Comparison of ENCODE assay signal across 9 cellular contexts in the genomic region with DNA sequence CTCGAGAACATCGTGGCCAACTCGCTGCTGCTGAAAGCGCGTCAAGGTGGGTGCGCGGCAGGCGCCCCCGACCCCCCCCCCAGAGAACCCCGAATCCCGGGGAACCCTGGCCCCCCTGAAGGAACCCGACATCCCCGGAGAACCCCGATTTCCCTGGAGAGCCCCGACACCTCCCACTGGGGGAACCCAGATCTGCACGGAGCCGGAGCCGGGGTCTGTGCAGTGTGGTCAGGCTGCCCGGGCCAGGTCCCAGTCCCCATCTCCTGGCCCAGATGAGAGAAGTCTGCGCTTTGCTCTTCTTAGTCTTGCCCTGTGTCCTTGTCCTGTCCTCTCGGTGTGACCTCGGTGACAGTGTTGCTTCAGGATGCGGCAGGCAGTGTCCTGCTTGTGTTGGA. TPM values are rescaled to one million over a fixed set of nuclear protein-coding genes. Genes with fewer than 3 reads are reported as not detected.
DNase-seq lines count a peak whose midpoint lies in the region; ATAC-seq, FAIRE-seq and TF ChIP-seq lines count a peak whose summit lies in the region.
"Had no signal": no experiment of that assay in that cellular context is flagged by ENCODE, and none has a peak within 500 bp of the region (broad histone marks: within the 10 kb centered on the region; RNA-seq: fewer than 3 reads in every experiment).

No MANE protein-coding gene starts in this region.

- no peak for ATAC-seq in HG03354 (IDR thresholded peaks at IDR 0.05; ENCODE audit: poor library complexity, severe bottlenecking, unreplicated experiment)

- peak overlapping the region; percentile 97 for H3K4me2 ChIP-seq in hepatocyte

- WGBS in hepatocyte (ENCODE audit: low lambda C conversion rate, missing lambda C conversion rate): 7% methylated on average over 16 of the region's 23 CpGs
- 0 to 2% (median 1%) methylated on average over 17 to 23 of the region's 23 CpGs for WGBS in small intestine, 3 donors

- H3K36me3 ChIP-seq in hepatocyte (replicated peaks; ENCODE audit: insufficient read depth, low read depth) (no peaks in the 10 kb centered on the region), small intestine (ENCODE audit: control insufficient read depth in 2 of 2, insufficient read depth in 2 of 2, low read length in 2 of 2) (no peaks in the 10 kb centered on the region)

- DNase-seq in HFFc6: no peak
- DNase-seq in activated T-helper 1 cell treated with anti-CD3 and anti-CD28 coated beads, Interleukin-12 subunit alpha, Interleukin-12 subunit beta, Interleukin-2, Interleukin-4 antibody, amounts not matched to agents 30 ng/mL and 10 ng/mL and 1 ng/mL, durations not matched to agents 14 hours and 24 hours and 36 hours (ENCODE audit: low spot score): no peak
- no peak for DNase-seq in hepatocyte (ENCODE audit: low spot score)
- DNase-seq in small intestine: no peak
- DNase-seq in RPMI8226: no peak
- no peak for DNase-seq in NCI-H510A (lab: John Stamatoyannopoulos, UW)
- DNase-seq in GOT3 (lab: John Stamatoyannopoulos, UW): no peak

- peaks cover 8% of the 10 kb centered on the region for H4K20me1 ChIP-seq in hepatocyte (ENCODE audit: insufficient read depth, poor library complexity, severe bottlenecking)

- H3K4me1 ChIP-seq in hepatocyte (ENCODE audit: insufficient read depth) (peaks cover 13% of the 10 kb centered on the region), small intestine (ENCODE audit: control insufficient read depth in 2 of 2, insufficient read depth in 1 of 2, low read depth in 1 of 2, low read length in 1 of 2) (peaks cover 3 to 8% of the 10 kb centered on the region in 2 donors)

- FAIRE-seq in small intestine (lab: Jason Lieb, UNC): no peak
- FAIRE-seq: TTC549 had no signal

- H3K4me3 ChIP-seq in hepatocyte: peak overlapping the region; percentile 77
- peak overlapping the region; percentile 80 to 86 for H3K4me3 ChIP-seq in small intestine (ENCODE audit: low read depth in 1 of 2, low read length in 2 of 2)

- H3K4me1 Mint-ChIP-seq in HFFc6 (ENCODE audit: low read depth): peaks cover 33% of the 10 kb centered on the region
- peaks cover 23% of the 10 kb centered on the region for H3K4me1 Mint-ChIP-seq in activated T-helper 1 cell treated with anti-CD3 and anti-CD28 coated beads, Interleukin-12 subunit alpha, Interleukin-12 subunit beta, Interleukin-2, Interleukin-4 antibody, amounts not matched to agents 30 ng/mL and 10 ng/mL and 1 ng/mL, durations not matched to agents 14 hours and 24 hours and 36 hours (ENCODE audit: low read depth)

- H3K27ac ChIP-seq in hepatocyte (peak overlapping the region; percentile 63), small intestine (ENCODE audit: low read depth in 1 of 2, low read length in 1 of 2) (no peak overlapping the region)

- peaks cover 42% of the 10 kb centered on the region for H3K79me2 ChIP-seq in hepatocyte

- H3K4me3 Mint-ChIP-seq in HFFc6: peak overlapping the region; percentile 91
- peak overlapping the region; percentile 93 for H3K4me3 Mint-ChIP-seq in activated T-helper 1 cell treated with anti-CD3 and anti-CD28 coated beads, Interleukin-12 subunit alpha, Interleukin-12 subunit beta, Interleukin-2, Interleukin-4 antibody, amounts not matched to agents 30 ng/mL and 10 ng/mL and 1 ng/mL, durations not matched to agents 14 hours and 24 hours and 36 hours

- H3K36me3 Mint-ChIP-seq in HFFc6 (ENCODE audit: low read depth): peaks cover 12% of the 10 kb centered on the region
- H3K36me3 Mint-ChIP-seq in activated T-helper 1 cell treated with anti-CD3 and anti-CD28 coated beads, Interleukin-12 subunit alpha, Interleukin-12 subunit beta, Interleukin-2, Interleukin-4 antibody, amounts not matched to agents 30 ng/mL and 10 ng/mL and 1 ng/mL, durations not matched to agents 14 hours and 24 hours and 36 hours (ENCODE audit: low read depth): peaks cover 12% of the 10 kb centered on the region

- intact Hi-C loops in activated T-helper 1 cell treated with anti-CD3 and anti-CD28 coated beads, Interleukin-12 subunit alpha, Interleukin-12 subunit beta, Interleukin-2, Interleukin-4 antibody, amounts not matched to agents 30 ng/mL and 10 ng/mL and 1 ng/mL, durations not matched to agents 14 hours and 24 hours and 36 hours (cut with micrococcal nuclease): loop anchor here (1.0 to 10.0 kb wide), 2 partner anchors 73 to 241 kb away; no protein-coding TSS in a partner anchor

- TF ChIP-seq CTCF in HFFc6 (IDR thresholded peaks at IDR 0.05) (no peak), hepatocyte (IDR thresholded peaks at IDR 0.05; ENCODE audit: poor library complexity) (no peak)

- no peaks in the 10 kb centered on the region for H3K9me2 ChIP-seq in hepatocyte (replicated peaks; ENCODE audit: insufficient read depth)

- no peaks in the 10 kb centered on the region for H3K27me3 ChIP-seq in hepatocyte
- H3K27me3 ChIP-seq in small intestine (ENCODE audit: control insufficient read depth in 2 of 2, insufficient read depth in 2 of 2, low read length in 2 of 2): no peaks in the 10 kb centered on the region

- peak overlapping the region; percentile 47 for H3K27ac Mint-ChIP-seq in HFFc6
- peak overlapping the region; percentile 68 for H3K27ac Mint-ChIP-seq in activated T-helper 1 cell treated with anti-CD3 and anti-CD28 coated beads, Interleukin-12 subunit alpha, Interleukin-12 subunit beta, Interleukin-2, Interleukin-4 antibody, amounts not matched to agents 30 ng/mL and 10 ng/mL and 1 ng/mL, durations not matched to agents 14 hours and 24 hours and 36 hours

- H3K9me3 ChIP-seq in hepatocyte (ENCODE audit: low read depth) (no peaks in the 10 kb centered on the region), small intestine (ENCODE audit: control insufficient read depth, low read depth) (no peaks in the 10 kb centered on the region)

- H3K27me3 Mint-ChIP-seq in HFFc6 (ENCODE audit: insufficient read depth): no peaks in the 10 kb centered on the region
- no peaks in the 10 kb centered on the region for H3K27me3 Mint-ChIP-seq in activated T-helper 1 cell treated with anti-CD3 and anti-CD28 coated beads, Interleukin-12 subunit alpha, Interleukin-12 subunit beta, Interleukin-2, Interleukin-4 antibody, amounts not matched to agents 30 ng/mL and 10 ng/mL and 1 ng/mL, durations not matched to agents 14 hours and 24 hours and 36 hours (ENCODE audit: insufficient read depth)

- peak overlapping the region; percentile 83 for H2AFZ ChIP-seq in hepatocyte

- H3K9me3 Mint-ChIP-seq in HFFc6: no peaks in the 10 kb centered on the region
- H3K9me3 Mint-ChIP-seq in activated T-helper 1 cell treated with anti-CD3 and anti-CD28 coated beads, Interleukin-12 subunit alpha, Interleukin-12 subunit beta, Interleukin-2, Interleukin-4 antibody, amounts not matched to agents 30 ng/mL and 10 ng/mL and 1 ng/mL, durations not matched to agents 14 hours and 24 hours and 36 hours: no peaks in the 10 kb centered on the region

RNA-seq across cellular contexts. Expression of gene GRK4, which starts 0.7 kb away (rescaled TPM):
- 1 to 10 TPM; 5.1 to 8.1 (median 6.7) TPM for total RNA-seq in HFFc6 (2021; fragmentation: NEBNext Ultra II Directional; extraction: Animal tissue kit (Norgen Biotek cat#: 25700))
- 4.4 and 4.5 TPM in 2 replicates for total RNA-seq in activated T-helper 1 cell treated with anti-CD3 and anti-CD28 coated beads, Interleukin-12 subunit alpha, Interleukin-12 subunit beta, Interleukin-2, Interleukin-4 antibody, amounts not matched to agents 30 ng/mL and 10 ng/mL and 1 ng/mL, durations not matched to agents 14 hours and 24 hours and 36 hours
- 4.9 and 5.4 TPM in 2 replicates for total RNA-seq in hepatocyte
- polyA plus RNA-seq in hepatocyte: 5.5 and 6.1 TPM in 2 replicates
- 1 to 10 TPM; 1.1 to 3.8 (median 1.8) TPM for polyA plus RNA-seq in small intestine

RNA-seq across cellular contexts. Expression of gene NOP14, which starts 0.9 kb away (rescaled TPM):
- 10 to 100 TPM; 34.8 to 39.4 (median 37.0) TPM for total RNA-seq in HFFc6 (2021; fragmentation: NEBNext Ultra II Directional; extraction: Animal tissue kit (Norgen Biotek cat#: 25700))
- 140 and 142 TPM in 2 replicates for total RNA-seq in activated T-helper 1 cell treated with anti-CD3 and anti-CD28 coated beads, Interleukin-12 subunit alpha, Interleukin-12 subunit beta, Interleukin-2, Interleukin-4 antibody, amounts not matched to agents 30 ng/mL and 10 ng/mL and 1 ng/mL, durations not matched to agents 14 hours and 24 hours and 36 hours
- total RNA-seq in hepatocyte: 18.2 and 22.7 TPM in 2 replicates
- polyA plus RNA-seq in hepatocyte (18.8 and 21.7 TPM in 2 replicates), small intestine (10 to 100 TPM in 2 of 3 donors, 1 to 10 TPM in 1; 10.0 to 26.3 (median 10.5) TPM)
